In genomic region chr1:52627028-52627427, GRCh38 we compare ENCODE assay signal across 1 cellular context.
TF ChIP-seq lines count a peak whose summit lies in the region.

No MANE protein-coding gene starts in this region.

TF ChIP-seq in HepG2, 621 proteins besides CTCF, POLR2A, EP300 and RAD21:
- TF ChIP-seq SOX13 (IDR thresholded peaks at IDR 0.05) (no peak), SOX13 (CRISPR knock-in tag; conservative IDR thresholded peaks at IDR 0.05 in 1 of 2, IDR thresholded peaks at IDR 0.05 in 1 of 2) (peak in 1 of 2 experiments; percentile 24; a peak in 1 of 4 replicates), ZNF691 (CRISPR knock-in tag; IDR thresholded peaks at IDR 0.05; ENCODE audit: borderline replicate concordance, low read depth) (no peak), CEBPB (IDR thresholded peaks at IDR 0.05; ENCODE audit: borderline replicate concordance, low read depth, low read length) (peak; percentile 75), SOX6 (IDR thresholded peaks at IDR 0.05) (no peak), SOX6 (CRISPR knock-in tag; IDR thresholded peaks at IDR 0.05) (peak; percentile 26; the same call in 1 of the 2 replicates)
- TF ChIP-seq, protein P1, sequence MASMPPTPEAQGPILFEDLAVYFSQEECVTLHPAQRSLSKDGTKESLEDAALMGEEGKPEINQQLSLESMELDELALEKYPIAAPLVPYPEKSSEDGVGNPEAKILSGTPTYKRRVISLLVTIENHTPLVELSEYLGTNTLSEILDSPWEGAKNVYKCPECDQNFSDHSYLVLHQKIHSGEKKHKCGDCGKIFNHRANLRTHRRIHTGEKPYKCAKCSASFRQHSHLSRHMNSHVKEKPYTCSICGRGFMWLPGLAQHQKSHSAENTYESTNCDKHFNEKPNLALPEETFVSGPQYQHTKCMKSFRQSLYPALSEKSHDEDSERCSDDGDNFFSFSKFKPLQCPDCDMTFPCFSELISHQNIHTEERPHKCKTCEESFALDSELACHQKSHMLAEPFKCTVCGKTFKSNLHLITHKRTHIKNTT (CRISPR knock-in tag; IDR thresholded peaks at IDR 0.05), result no peak
- TF ChIP-seq, protein P2, sequence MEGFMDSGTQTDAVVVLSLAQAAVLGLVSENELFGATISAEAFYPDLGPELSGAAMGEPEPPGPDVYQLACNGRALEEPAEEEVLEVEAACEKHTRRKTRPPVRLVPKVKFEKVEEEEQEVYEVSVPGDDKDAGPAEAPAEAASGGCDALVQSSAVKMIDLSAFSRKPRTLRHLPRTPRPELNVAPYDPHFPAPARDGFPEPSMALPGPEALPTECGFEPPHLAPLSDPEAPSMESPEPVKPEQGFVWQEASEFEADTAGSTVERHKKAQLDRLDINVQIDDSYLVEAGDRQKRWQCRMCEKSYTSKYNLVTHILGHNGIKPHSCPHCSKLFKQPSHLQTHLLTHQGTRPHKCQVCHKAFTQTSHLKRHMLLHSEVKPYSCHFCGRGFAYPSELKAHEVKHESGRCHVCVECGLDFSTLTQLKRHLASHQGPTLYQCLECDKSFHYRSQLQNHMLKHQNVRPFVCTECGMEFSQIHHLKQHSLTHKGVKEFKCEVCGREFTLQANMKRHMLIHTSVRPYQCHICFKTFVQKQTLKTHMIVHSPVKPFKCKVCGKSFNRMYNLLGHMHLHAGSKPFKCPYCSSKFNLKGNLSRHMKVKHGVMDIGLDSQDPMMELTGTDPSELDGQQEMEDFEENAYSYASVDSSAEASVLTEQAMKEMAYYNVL (CRISPR knock-in tag; IDR thresholded peaks at IDR 0.05; ENCODE audit: borderline replicate concordance), result peak; percentile 80
